10 cellular contexts compared by ENCODE assay signal in genomic region chr4:72397314-72397713, GRCh38.
"Had no signal": no experiment of that assay in that cellular context is flagged by ENCODE, and none has a peak within 500 bp of the region (broad histone marks: within the 10 kb centered on the region; RNA-seq: fewer than 3 reads in every experiment).

No MANE protein-coding gene starts in this region.

- DNase-seq: activated CD4-positive, alpha-beta T cell treated with anti-CD3 and anti-CD28 coated beads for 1 hour; activated CD8-positive, alpha-beta T cell treated with anti-CD3 and anti-CD28 coated beads for 36 hours; activated naive CD4-positive, alpha-beta T cell treated with Interleukin-2 at 50 U/mL for 16 hours; effector memory CD4-positive, alpha-beta T cell; mesendoderm; nephron progenitor cell; tibial artery had no signal

- H3K4me3 Mint-ChIP-seq: activated CD8-positive, alpha-beta T cell treated with anti-CD3 and anti-CD28 coated beads for 36 hours; activated T-helper 1 cell treated with anti-CD3 and anti-CD28 coated beads, Interleukin-12 subunit alpha, Interleukin-12 subunit beta, Interleukin-2, Interleukin-4 antibody, amounts not matched to agents 30 ng/mL and 10 ng/mL and 1 ng/mL, durations not matched to agents 14 hours and 24 hours and 36 hours; central memory CD8-positive, alpha-beta T cell; nephron progenitor cell had no signal

- H3K9me3 ChIP-seq: tibial artery had no signal

- H3K27me3 ChIP-seq: tibial artery had no signal

- H3K9me3 Mint-ChIP-seq: activated CD8-positive, alpha-beta T cell treated with anti-CD3 and anti-CD28 coated beads for 36 hours; activated T-helper 1 cell treated with anti-CD3 and anti-CD28 coated beads, Interleukin-12 subunit alpha, Interleukin-12 subunit beta, Interleukin-2, Interleukin-4 antibody, amounts not matched to agents 30 ng/mL and 10 ng/mL and 1 ng/mL, durations not matched to agents 14 hours and 24 hours and 36 hours; nephron progenitor cell had no signal

- H3K27ac Mint-ChIP-seq: activated CD8-positive, alpha-beta T cell treated with anti-CD3 and anti-CD28 coated beads for 36 hours; activated T-helper 1 cell treated with anti-CD3 and anti-CD28 coated beads, Interleukin-12 subunit alpha, Interleukin-12 subunit beta, Interleukin-2, Interleukin-4 antibody, amounts not matched to agents 30 ng/mL and 10 ng/mL and 1 ng/mL, durations not matched to agents 14 hours and 24 hours and 36 hours; nephron progenitor cell had no signal

- H3K4me1 Mint-ChIP-seq: central memory CD8-positive, alpha-beta T cell; nephron progenitor cell had no signal

- H3K4me3 ChIP-seq: smooth muscle cell, tibial artery had no signal

- H3K36me3 ChIP-seq: tibial artery had no signal

- H3K27ac ChIP-seq: tibial artery had no signal

- H3K4me1 ChIP-seq: tibial artery had no signal

- H3K4me2 ChIP-seq: smooth muscle cell had no signal

- ATAC-seq: activated CD8-positive, alpha-beta T cell treated with anti-CD3 and anti-CD28 coated beads for 36 hours had no signal

- H3K27me3 Mint-ChIP-seq: activated CD8-positive, alpha-beta T cell treated with anti-CD3 and anti-CD28 coated beads for 36 hours; central memory CD8-positive, alpha-beta T cell had no signal
